Comparison of ENCODE assay signal across 23 cellular contexts in the genomic region with DNA sequence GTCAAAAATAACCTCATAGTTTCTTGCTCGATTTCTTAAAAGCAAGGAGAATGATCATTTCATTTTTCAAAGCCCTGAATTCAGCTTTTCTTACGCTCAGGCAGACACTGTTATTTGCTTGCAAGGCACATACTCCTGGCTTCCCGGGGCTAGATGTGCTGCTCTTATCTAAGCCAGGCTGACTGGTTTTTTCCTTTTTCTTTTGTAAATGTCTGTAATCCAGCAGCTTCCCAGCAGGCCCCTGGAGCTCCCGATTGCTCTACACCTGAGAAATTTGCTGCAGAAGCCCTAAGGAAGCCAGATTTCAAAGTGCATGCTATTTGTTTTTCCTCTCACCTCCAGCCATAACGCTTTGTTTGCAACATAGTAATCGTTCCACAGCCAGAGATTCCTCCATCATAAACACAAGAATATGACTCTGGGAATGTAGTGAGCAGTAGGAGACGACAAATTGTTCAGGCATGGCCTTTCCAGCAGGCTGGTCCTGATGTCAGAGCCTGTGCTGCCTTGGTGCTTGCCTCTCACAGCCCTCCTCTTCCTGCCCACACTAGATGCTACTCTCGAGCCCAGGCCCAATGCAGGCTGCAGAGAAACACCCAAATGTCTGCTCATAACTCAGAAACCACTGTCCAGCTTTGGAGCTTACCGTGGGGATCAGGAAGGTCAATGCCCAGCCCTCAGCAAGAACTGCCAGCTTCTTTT. TPM values are rescaled to one million over a fixed set of nuclear protein-coding genes. Genes with fewer than 3 reads are reported as not detected.
"Had no signal": no experiment of that assay in that cellular context is flagged by ENCODE, and none has a peak within 500 bp of the region (broad histone marks: within the 10 kb centered on the region; RNA-seq: fewer than 3 reads in every experiment).

No MANE protein-coding gene starts in this region.

- FAIRE-seq: colon, urothelium cell line had no signal

- DNase-seq: activated CD4-positive, CD25-positive, alpha-beta regulatory T cell treated with anti-CD3 and anti-CD28 coated beads, Interleukin-2, amount 50 U/mL, for 72 hours; activated CD8-positive, alpha-beta memory T cell treated with anti-CD3 and anti-CD28 coated beads for 24 hours; activated CD8-positive, alpha-beta memory T cell treated with anti-CD3 and anti-CD28 coated beads, Interleukin-2, amount 50 U/mL, for 48 hours; activated effector memory CD4-positive, alpha-beta T cell treated with anti-CD3 and anti-CD28 coated beads, Interleukin-2, amount 50 U/mL, for 16 hours; activated naive CD4-positive, alpha-beta T cell treated with anti-CD3 and anti-CD28 coated beads, Interleukin-2, amount 50 U/mL, for 16 hours; activated T-cell treated with anti-CD3 and anti-CD28 coated beads, Interleukin-2, amount 50 U/mL, for 48 hours; aorta; brain microvascular endothelial cell; central memory CD4-positive, alpha-beta T cell; dorsolateral prefrontal cortex; foreskin fibroblast; mesenchymal stem cell; naive thymus-derived CD8-positive, alpha-beta T cell; retina; stimulated activated naive CD4-positive, alpha-beta T cell; substantia nigra; T1000; tibial artery had no signal

- H3K4me1 Mint-ChIP-seq: naive thymus-derived CD8-positive, alpha-beta T cell had no signal

- H3K27ac Mint-ChIP-seq: naive thymus-derived CD8-positive, alpha-beta T cell had no signal

- H3K4me3 Mint-ChIP-seq: naive thymus-derived CD8-positive, alpha-beta T cell had no signal

- ATAC-seq: naive thymus-derived CD8-positive, alpha-beta T cell had no signal

RNA-seq across cellular contexts. Expression of a gene that starts 54.7 kb away (rescaled TPM):
- total RNA-seq: aorta; lower leg skin; naive thymus-derived CD8-positive, alpha-beta T cell; posterior vena cava; T-helper 1 cell treated with Interleukin-12 subunit alpha and Interleukin-12 subunit beta and Interleukin-4 antibody, amounts not matched to agents 30 ng/mL and 1 ng/mL, for 36 hours had no signal
- polyA plus RNA-seq: aorta; naive thymus-derived CD8-positive, alpha-beta T cell had no signal
